In the genomic region with DNA sequence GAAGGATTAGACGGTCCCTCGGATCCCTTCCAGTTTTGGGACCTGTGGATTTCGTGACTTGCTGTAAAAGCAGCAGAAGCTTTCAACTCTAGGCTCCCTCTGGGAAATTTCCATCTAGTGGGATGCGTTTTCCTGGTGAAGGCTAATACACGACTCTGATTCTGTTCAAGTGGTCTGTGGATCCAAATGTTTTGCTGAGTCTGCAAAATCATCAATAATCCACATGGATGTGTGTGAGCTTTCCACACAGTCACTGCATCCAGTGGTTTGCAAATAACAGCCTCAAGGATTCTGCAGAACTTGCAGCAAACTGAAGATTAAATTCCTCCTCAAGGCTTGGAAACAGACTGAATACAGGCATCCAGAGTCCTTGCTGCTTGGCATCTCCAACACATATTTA, we compare ENCODE assay signal across 2 cellular contexts.
TF ChIP-seq lines count a peak whose summit lies in the region.

No MANE protein-coding gene starts in this region.

TF ChIP-seq in A549, 52 proteins besides CTCF, POLR2A, EP300 and RAD21:
- TF ChIP-seq MAFK (IDR thresholded peaks at IDR 0.05; ENCODE audit: partially characterized antibody) (peak; percentile 98), MYC (IDR thresholded peaks at IDR 0.05; ENCODE audit: borderline replicate concordance, low read length) (no peak), MAX (IDR thresholded peaks at IDR 0.05) (no peak), ESRRA (IDR thresholded peaks at IDR 0.05; ENCODE audit: borderline replicate concordance, low read length) (no peak), BHLHE40 (IDR thresholded peaks at IDR 0.05; ENCODE audit: low read depth, low read length) (no peak)

TF ChIP-seq in IMR-90, 13 proteins besides CTCF, POLR2A, EP300 and RAD21:
- peak; percentile 98 for TF ChIP-seq MAFK (IDR thresholded peaks at IDR 0.05; ENCODE audit: low read depth, low read length)
- no peak for TF ChIP-seq SMC3 (IDR thresholded peaks at IDR 0.05; ENCODE audit: low read depth, low read length)
